11 cellular contexts compared by ENCODE assay signal in the genomic region with DNA sequence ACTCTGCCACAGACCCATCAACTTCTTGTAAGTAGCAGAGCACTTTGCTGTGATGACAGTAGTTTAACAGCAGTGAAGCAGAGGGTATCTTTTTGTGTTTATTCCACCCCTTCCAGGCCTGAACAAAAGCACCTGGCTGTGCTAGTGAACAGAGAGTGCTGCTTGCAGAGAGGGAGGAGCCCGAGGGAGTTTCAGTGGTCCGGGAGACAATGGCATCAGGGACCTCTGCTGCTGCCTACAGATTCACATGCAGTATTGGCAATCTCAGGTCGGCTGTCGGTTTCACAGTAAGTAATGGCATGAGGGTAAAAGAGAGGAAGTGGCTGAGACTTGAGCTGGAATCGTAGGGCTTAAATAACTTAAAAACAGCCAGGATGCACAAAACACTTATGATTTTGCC.
A peak's percentile ranks its signal among the peaks of the same experiment; 100 is the strongest.
DNase-seq lines count a peak whose midpoint lies in the region; ATAC-seq, FAIRE-seq and TF ChIP-seq lines count a peak whose summit lies in the region.
"Had no signal": no experiment of that assay in that cellular context is flagged by ENCODE, and none has a peak within 500 bp of the region (broad histone marks: within the 10 kb centered on the region; RNA-seq: fewer than 3 reads in every experiment).

No MANE protein-coding gene starts in this region.

- H2BK5ac ChIP-seq in H1 (ENCODE audit: low read depth, low read length) (no peak overlapping the region), trophoblast cell (ENCODE audit: low read depth, low read length, poor library complexity) (no peak overlapping the region)

- H3K4me2 ChIP-seq in H1 (ENCODE audit: insufficient read depth in 1 of 2, low read depth in 2 of 2, low read length in 2 of 2) (peak overlapping the region; percentile 11 to 17; a peak in 2 of 4 replicates), trophoblast cell (ENCODE audit: low read length) (no peak overlapping the region)

- H3K4me3 ChIP-seq in H1 (ENCODE audit: extremely low read depth in 1 of 4, insufficient read depth in 2 of 4, low read depth in 3 of 4, low read length in 4 of 4) (no peak overlapping the region), trophoblast cell (ENCODE audit: low read depth, low read length) (no peak overlapping the region)
- H3K4me3 ChIP-seq: SJSA1 had no signal

- peak in 1 of 3 experiments; percentile 4; a peak in 1 of 4 replicates for TF ChIP-seq CTCF in H1 (IDR thresholded peaks at IDR 0.05; ENCODE audit: control extremely low read depth in 1 of 3, insufficient read depth in 1 of 3, low read depth in 1 of 3, low read length in 3 of 3)

- TF ChIP-seq RAD21 in H1 (IDR thresholded peaks at IDR 0.05 in 1 of 2, conservative IDR thresholded peaks at IDR 0.05 in 1 of 2; ENCODE audit: low read depth in 2 of 2, low read length in 2 of 2), result peak; percentile 34 to 48

- H4K91ac ChIP-seq in H1 (replicated peaks; ENCODE audit: insufficient read length, low read length) (no peak overlapping the region), trophoblast cell (ENCODE audit: low read depth, low read length) (no peak overlapping the region)

- no peaks in the 10 kb centered on the region for H3K23me2 ChIP-seq in H1 (ENCODE audit: low read depth, low read length)

- H3K27ac ChIP-seq in H1 (ENCODE audit: low read depth, low read length) (no peak overlapping the region), trophoblast cell (ENCODE audit: low read depth, low read length) (no peak overlapping the region)
- H3K27ac ChIP-seq: SJSA1 had no signal

- H3K4ac ChIP-seq in H1 (replicated peaks; ENCODE audit: insufficient read length, low read depth, low read length) (no peak overlapping the region), trophoblast cell (ENCODE audit: low read depth, low read length) (no peak overlapping the region)

- no peak for TF ChIP-seq EP300 in H1 (IDR thresholded peaks at IDR 0.05; ENCODE audit: borderline replicate concordance in 1 of 2, low read depth in 2 of 2, low read length in 2 of 2)

- intact Hi-C loops in head of caudate nucleus (cut with DNase I), result no loop called here

- CTCF ChIA-PET in H1 (lab: Charles Lee; ENCODE audit: partially characterized antibody), result interaction anchor here (1.1 kb wide), 1 partner anchor 15 kb away, joined by 3 read pairs; no protein-coding TSS in a partner anchor

- H3K79me2 ChIP-seq in H1 (ENCODE audit: control insufficient read depth in 1 of 2, insufficient read depth in 2 of 2, low read length in 2 of 2) (no peaks in the 10 kb centered on the region), trophoblast cell (ENCODE audit: control insufficient read depth, insufficient read depth, low read length, poor library complexity) (no peaks in the 10 kb centered on the region)

- no peak overlapping the region for H4K12ac ChIP-seq in trophoblast cell (ENCODE audit: low read depth, low read length)

- H4K8ac ChIP-seq in H1 (ENCODE audit: extremely low read depth, insufficient read depth, low read length), result no peak overlapping the region
- no peak overlapping the region for H4K8ac ChIP-seq in trophoblast cell (ENCODE audit: low read depth, low read length)

- DNase-seq in NCI-H1436 treated with DMSO at 0.1 percent for 48 hours (lab: John Stamatoyannopoulos, UW) (peak; percentile 27), H1 (ENCODE audit: low read depth in 1 of 2, low spot score in 2 of 2) (peak; percentile 39 to 46), head of caudate nucleus (no peak), trophoblast cell (no peak), epidermal melanocyte (ENCODE audit: insufficient read length, low spot score) (no peak), GDM1 (lab: John Stamatoyannopoulos, UW) (no peak)
- DNase-seq: activated CD4-positive, alpha-beta T cell treated with anti-CD3 and anti-CD28 coated beads for 4 hours; effector memory CD8-positive, alpha-beta T cell had no signal

- no peaks in the 10 kb centered on the region for H4K20me1 ChIP-seq in H1 (replicated peaks in 1 of 2; ENCODE audit: control insufficient read depth in 1 of 2, insufficient read depth in 2 of 2, low read length in 2 of 2)

- H2AK5ac ChIP-seq in H1 (ENCODE audit: low read depth, low read length) (no peak overlapping the region), trophoblast cell (ENCODE audit: low read length) (no peak overlapping the region)

- H3K14ac ChIP-seq in H1 (ENCODE audit: insufficient read length), result no peak overlapping the region
- H3K14ac ChIP-seq in trophoblast cell (ENCODE audit: low read length), result no peak overlapping the region

- no peak overlapping the region for H2BK20ac ChIP-seq in H1 (ENCODE audit: low read length)

- no peak overlapping the region for H3K18ac ChIP-seq in H1 (ENCODE audit: extremely low read depth, low read length)
- H3K18ac ChIP-seq in trophoblast cell (ENCODE audit: low read length), result no peak overlapping the region

- no peak overlapping the region for H4K5ac ChIP-seq in H1 (ENCODE audit: insufficient read length, low read depth, low read length)

- no peak overlapping the region for H2BK15ac ChIP-seq in H1 (ENCODE audit: low read length)

- no peak overlapping the region for H2BK120ac ChIP-seq in H1 (replicated peaks; ENCODE audit: low read depth, low read length)
- H2BK120ac ChIP-seq in trophoblast cell (ENCODE audit: insufficient read depth, low read length, poor library complexity), result no peak overlapping the region

- 21% methylated on average over 3 of the region's 5 CpGs; no CpG with 5 or more reads in 1 of the 2 experiments for WGBS in H1 (ENCODE audit: extremely low coverage in 1 of 2, insufficient coverage in 1 of 2, insufficient read length in 1 of 2, insufficient replicate concordance in 2 of 2, low coverage in 1 of 2, low lambda C conversion rate in 2 of 2, missing lambda C conversion rate in 1 of 2), 2 experiments
- WGBS in trophoblast cell (ENCODE audit: extremely low coverage, insufficient coverage, insufficient read length), result no CpG with 5 or more reads among the region's 5 CpGs

- no peaks in the 10 kb centered on the region for H3K9me3 ChIP-seq in H1 (ENCODE audit: insufficient read depth in 2 of 2, low read depth in 1 of 2, low read length in 1 of 2)
- H3K9me3 ChIP-seq in trophoblast cell (ENCODE audit: insufficient read depth, low read depth, low read length), result no peaks in the 10 kb centered on the region
- H3K9me3 ChIP-seq: SJSA1 had no signal

- H3K23ac ChIP-seq in H1 (ENCODE audit: insufficient read length) (no peak overlapping the region), trophoblast cell (ENCODE audit: low read length) (no peak overlapping the region)

- H3K4me1 ChIP-seq in H1 (replicated peaks in 1 of 4; ENCODE audit: control insufficient read depth in 3 of 4, insufficient read depth in 4 of 4, low read length in 3 of 4) (peaks cover 2 to 5% (median 4%) of the 10 kb centered on the region in 4 experiments; a peak in 5 of 7 replicates), trophoblast cell (ENCODE audit: control insufficient read depth in 1 of 2, insufficient read depth in 2 of 2, low read length in 2 of 2) (no peaks in the 10 kb centered on the region)
- H3K4me1 ChIP-seq: SJSA1 had no signal

- TF ChIP-seq POLR2A in H1 (IDR thresholded peaks at IDR 0.05; ENCODE audit: control extremely low read depth in 1 of 2, low read depth in 2 of 2, low read length in 2 of 2), result no peak

- H3K36me3 ChIP-seq in H1 (ENCODE audit: control insufficient read depth in 2 of 4, insufficient read depth in 4 of 4, low read length in 3 of 4) (no peaks in the 10 kb centered on the region), trophoblast cell (ENCODE audit: control insufficient read depth in 1 of 2, insufficient read depth in 2 of 2, low read length in 2 of 2) (no peaks in the 10 kb centered on the region)
- H3K36me3 ChIP-seq: SJSA1 had no signal

- H3K27me3 ChIP-seq in H1 (replicated peaks in 1 of 4; ENCODE audit: control insufficient read depth in 3 of 4, extremely low read depth in 1 of 4, insufficient read depth in 3 of 4, low read length in 3 of 4) (no peaks in the 10 kb centered on the region), trophoblast cell (ENCODE audit: insufficient read depth, low read length) (no peaks in the 10 kb centered on the region)
- H3K27me3 ChIP-seq: SJSA1 had no signal

- H2BK12ac ChIP-seq in H1 (ENCODE audit: low read depth, low read length) (no peak overlapping the region), trophoblast cell (ENCODE audit: low read length) (no peak overlapping the region)

- H3K56ac ChIP-seq in H1 (replicated peaks; ENCODE audit: insufficient read length, low read depth, low read length), result no peak overlapping the region

- H3K79me1 ChIP-seq in H1 (ENCODE audit: low read depth, low read length) (no peaks in the 10 kb centered on the region), trophoblast cell (ENCODE audit: low read length) (no peaks in the 10 kb centered on the region)

- FAIRE-seq in H1 (lab: Jason Lieb, UNC), result peak; percentile 94

- POLR2A ChIA-PET in H1 (lab: Charles Lee; ENCODE audit: partially characterized antibody), result interaction anchor here (1.6 kb wide), 1 partner anchor 11 kb away, joined by 3 read pairs; no protein-coding TSS in a partner anchor

- 0 out of 2 replicates have a peak overlapping the region, but pooled peaks have one; percentile 3 for H2AFZ ChIP-seq in H1 (ENCODE audit: low read length)
- H2AFZ ChIP-seq in trophoblast cell (ENCODE audit: insufficient read depth, low read length, poor library complexity), result no peak overlapping the region

- H3K9ac ChIP-seq in H1 (replicated peaks in 1 of 4; ENCODE audit: extremely low read depth in 1 of 4, low read depth in 3 of 4, low read length in 3 of 4) (no peak overlapping the region), trophoblast cell (ENCODE audit: low read length) (no peak overlapping the region)

- ATAC-seq in GM18502 (IDR thresholded peaks at IDR 0.05; ENCODE audit: poor library complexity, unreplicated experiment) (peak; percentile 46), GM21423 (IDR thresholded peaks at IDR 0.05; ENCODE audit: unreplicated experiment) (peak; percentile 69)
- ATAC-seq: effector memory CD8-positive, alpha-beta T cell had no signal

TF ChIP-seq in H1, 55 proteins besides CTCF, POLR2A, EP300 and RAD21:
- peak; percentile 42 for TF ChIP-seq NANOG (IDR thresholded peaks at IDR 0.05; ENCODE audit: insufficient read depth, low read depth, low read length, poor library complexity, severe bottlenecking)
- peak; percentile 26 for TF ChIP-seq ASH2L (IDR thresholded peaks at IDR 0.05; ENCODE audit: low read length)
- TF ChIP-seq EZH2 (IDR thresholded peaks at IDR 0.05; ENCODE audit: low read depth, low read length, severe bottlenecking), result no peak

Comparison
In these comparisons a context has a peak if more than half of its experiments do, and no peak if none do; other contexts are left out.
1. DNase-seq: peak in NCI-H1436 treated with DMSO at 0.1 percent for 48 hours (single experiment) and H1 (2 of 2); none in head of caudate nucleus (0 of 42), trophoblast cell (0 of 2), epidermal melanocyte (single experiment) and GDM1 (single experiment).